In the genomic region with DNA sequence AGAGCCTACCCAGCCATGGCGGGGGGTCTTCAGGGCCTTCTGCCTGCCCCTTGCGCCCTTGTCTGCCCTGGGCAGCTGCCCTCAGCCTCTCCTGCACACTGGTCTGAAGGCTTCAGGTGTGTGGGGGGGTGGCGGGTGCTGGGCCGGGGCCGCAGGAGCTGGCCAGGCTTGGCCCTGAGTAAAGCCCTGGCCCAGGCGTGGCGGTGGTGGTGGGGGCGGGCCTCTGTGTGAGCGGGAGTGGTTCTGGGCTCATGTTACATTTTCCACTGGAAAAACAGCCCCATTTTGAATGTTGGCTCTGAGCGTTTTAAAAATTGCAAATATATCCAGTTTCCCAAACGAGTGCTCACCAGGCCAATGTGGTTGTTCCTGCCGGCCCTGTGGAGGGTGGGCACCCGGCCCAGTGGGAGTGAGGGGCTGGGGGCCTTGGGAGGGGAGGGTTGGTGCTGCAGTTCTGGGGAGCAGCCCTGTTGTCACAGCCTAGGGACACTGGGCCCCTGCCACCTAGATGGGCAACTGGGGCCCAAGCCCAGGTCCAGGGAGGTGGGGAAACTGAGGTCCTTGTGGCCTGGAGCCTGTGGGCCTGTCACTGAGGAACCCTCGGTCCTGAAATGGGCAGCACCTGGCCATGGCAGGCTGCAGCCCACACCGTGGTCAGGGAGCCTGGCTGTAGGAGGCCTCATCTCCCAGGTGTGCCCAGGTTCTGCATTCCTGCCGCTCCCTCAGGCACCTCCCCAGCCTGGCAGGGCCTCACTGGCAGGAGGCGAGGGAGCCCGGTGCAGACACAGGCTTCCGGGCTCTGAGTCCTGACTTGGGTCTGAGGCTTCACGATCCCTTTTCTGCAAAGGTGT, we compare ENCODE assay signal across 10 cellular contexts. TPM values are rescaled to one million over a fixed set of nuclear protein-coding genes. Genes with fewer than 3 reads are reported as not detected.
DNase-seq lines count a peak whose midpoint lies in the region; ATAC-seq and TF ChIP-seq lines count a peak whose summit lies in the region.
"Had no signal": no experiment of that assay in that cellular context is flagged by ENCODE, and none has a peak within 500 bp of the region (broad histone marks: within the 10 kb centered on the region; RNA-seq: fewer than 3 reads in every experiment).

No MANE protein-coding gene starts in this region.

- no peaks in the 10 kb centered on the region for H3K27me3 ChIP-seq in ascending aorta
- H3K27me3 ChIP-seq in hepatocyte: no peaks in the 10 kb centered on the region

- CTCF ChIA-PET in HEK293 (lab: Yijun Ruan, JAX): no interaction called here

- no peaks in the 10 kb centered on the region for H3K9me2 ChIP-seq in hepatocyte (replicated peaks; ENCODE audit: insufficient read depth)

- H3K4me3 ChIP-seq in HEK293 (ENCODE audit: low read depth, low read length) (no peak overlapping the region), ascending aorta (no peak overlapping the region), hepatocyte (no peak overlapping the region), coronary artery (no peak overlapping the region)
- H3K4me3 ChIP-seq: upper lobe of left lung had no signal

- H3K27ac Mint-ChIP-seq in stimulated activated effector memory CD8-positive, alpha-beta T cell treated with anti-CD3 and anti-CD28 coated beads, Interleukin-12 subunit alpha, Interleukin-12 subunit beta, amount 100 ng/mL, for 72 hours: no peak overlapping the region

- no peaks in the 10 kb centered on the region for H4K20me1 ChIP-seq in hepatocyte (ENCODE audit: insufficient read depth, poor library complexity, severe bottlenecking)

- TF ChIP-seq CTCF in HEK293 (tag by site-specific recombination; IDR thresholded peaks at IDR 0.05): no peak
- TF ChIP-seq CTCF in ascending aorta (IDR thresholded peaks at IDR 0.05): no peak
- TF ChIP-seq CTCF in hepatocyte (IDR thresholded peaks at IDR 0.05; ENCODE audit: poor library complexity): no peak
- TF ChIP-seq CTCF in coronary artery (IDR thresholded peaks at IDR 0.05): no peak

- H3K4me3 Mint-ChIP-seq in stimulated activated effector memory CD8-positive, alpha-beta T cell treated with anti-CD3 and anti-CD28 coated beads, Interleukin-12 subunit alpha, Interleukin-12 subunit beta, amount 100 ng/mL, for 72 hours: no peak overlapping the region

- peaks cover 7% of the 10 kb centered on the region for H3K4me1 Mint-ChIP-seq in stimulated activated effector memory CD8-positive, alpha-beta T cell treated with anti-CD3 and anti-CD28 coated beads, Interleukin-12 subunit alpha, Interleukin-12 subunit beta, amount 100 ng/mL, for 72 hours

- H3K9me3 Mint-ChIP-seq in stimulated activated effector memory CD8-positive, alpha-beta T cell treated with anti-CD3 and anti-CD28 coated beads, Interleukin-12 subunit alpha, Interleukin-12 subunit beta, amount 100 ng/mL, for 72 hours: no peaks in the 10 kb centered on the region

- DNase-seq in ascending aorta (ENCODE audit: low spot score in 2 of 2) (no peak), hepatocyte (ENCODE audit: low spot score) (peak; percentile 77), stromal cell of bone marrow (ENCODE audit: low read depth) (peak; percentile 67), coronary artery (ENCODE audit: low spot score) (no peak), NCI-H187 treated with DMSO at 0.1 percent for 48 hours (lab: John Stamatoyannopoulos, UW) (no peak)
- no peak for DNase-seq in activated T-cell treated with anti-CD3 and anti-CD28 coated beads, Interleukin-2, amount 50 U/mL, for 1 hour
- no peak for DNase-seq in stimulated activated effector memory CD8-positive, alpha-beta T cell treated with anti-CD3 and anti-CD28 coated beads, Interleukin-12 subunit alpha, Interleukin-12 subunit beta, amount 100 ng/mL, for 72 hours (ENCODE audit: low spot score in 2 of 2)
- DNase-seq: SHP77 treated with DMSO at 0.1 percent for 48 hours had no signal

- H2AFZ ChIP-seq in hepatocyte: no peak overlapping the region

- no peak overlapping the region for H3K4me2 ChIP-seq in hepatocyte

- H3K4me1 ChIP-seq in HEK293 (ENCODE audit: control insufficient read depth, insufficient read depth, low read length) (no peaks in the 10 kb centered on the region; the same call in 1 of the 2 replicates), ascending aorta (peaks cover 48 to 77% of the 10 kb centered on the region in 2 donors), hepatocyte (ENCODE audit: insufficient read depth) (peaks cover 40% of the 10 kb centered on the region)

- WGBS in hepatocyte (ENCODE audit: low lambda C conversion rate, missing lambda C conversion rate): 53% methylated on average over 20 of the region's 20 CpGs

- H3K27ac ChIP-seq in HEK293 (ENCODE audit: extremely low read depth, low read depth, low read length) (no peak overlapping the region), ascending aorta (peak overlapping the region; percentile 77 to 81), hepatocyte (peak overlapping the region; percentile 91), coronary artery (peak overlapping the region in 1 of 2 donors; percentile 80)

- H3K36me3 ChIP-seq in HEK293 (ENCODE audit: control insufficient read depth in 2 of 2, insufficient read depth in 1 of 2, low read length in 2 of 2) (no peaks in the 10 kb centered on the region), ascending aorta (no peaks in the 10 kb centered on the region), hepatocyte (replicated peaks; ENCODE audit: insufficient read depth, low read depth) (no peaks in the 10 kb centered on the region)
- H3K36me3 ChIP-seq: upper lobe of left lung had no signal

- intact Hi-C loops in ascending aorta (cut with DNase I): loop anchor here (5.0 to 10.0 kb wide), 2 partner anchors 43 to 305 kb away; a partner anchor contains a TSS

- POLR2A ChIA-PET in HEK293 (lab: Yijun Ruan, JAX): no interaction called here

- no peaks in the 10 kb centered on the region for H3K79me2 ChIP-seq in hepatocyte

- no peak for ATAC-seq in stimulated activated effector memory CD8-positive, alpha-beta T cell treated with anti-CD3 and anti-CD28 coated beads, Interleukin-12 subunit alpha, Interleukin-12 subunit beta, amount 100 ng/mL, for 72 hours

- H3K36me3 Mint-ChIP-seq in stimulated activated effector memory CD8-positive, alpha-beta T cell treated with anti-CD3 and anti-CD28 coated beads, Interleukin-12 subunit alpha, Interleukin-12 subunit beta, amount 100 ng/mL, for 72 hours: no peaks in the 10 kb centered on the region

- no peaks in the 10 kb centered on the region for H3K9me3 ChIP-seq in HEK293 (ENCODE audit: control insufficient read depth, insufficient read depth, low read depth, low read length)
- no peaks in the 10 kb centered on the region for H3K9me3 ChIP-seq in ascending aorta
- no peaks in the 10 kb centered on the region for H3K9me3 ChIP-seq in hepatocyte (ENCODE audit: low read depth)
- H3K9me3 ChIP-seq: upper lobe of left lung had no signal

TF ChIP-seq in HEK293, 187 proteins besides CTCF, POLR2A, EP300 and RAD21:
- peak; percentile 42; the same call in 1 of the 2 replicates for TF ChIP-seq GLIS2 (tag by site-specific recombination; IDR thresholded peaks at IDR 0.05)
- no peak for TF ChIP-seq ZNF138 (tag by site-specific recombination; IDR thresholded peaks at IDR 0.05; ENCODE audit: borderline replicate concordance)

RNA-seq across cellular contexts. Expression of a gene that starts 28.3 kb away (rescaled TPM):
- total RNA-seq in ascending aorta: 79.1 TPM
- 23.1 and 28.1 TPM in 2 replicates for total RNA-seq in hepatocyte
- 27.8 and 34.0 TPM in 2 replicates for polyA plus RNA-seq in hepatocyte

RNA-seq across cellular contexts. Expression of a gene that starts 46.5 kb away (rescaled TPM):
- total RNA-seq in ascending aorta (not detected), hepatocyte (11.9 and 12.6 TPM in 2 replicates)
- 9.0 and 9.1 TPM in 2 replicates for polyA plus RNA-seq in hepatocyte

RNA-seq across cellular contexts. Expression of a gene that starts 52.9 kb away (rescaled TPM):
- 118 TPM for total RNA-seq in ascending aorta
- total RNA-seq in hepatocyte: 13.1 and 15.5 TPM in 2 replicates
- polyA plus RNA-seq in hepatocyte: 82.6 and 103 TPM in 2 replicates

Comparison
In these comparisons a context has a peak if more than half of its experiments do, and no peak if none do; other contexts are left out.
1. DNase-seq: peak in hepatocyte (single experiment) and stromal cell of bone marrow (single experiment); none in ascending aorta (0 of 2), activated T-cell treated with anti-CD3 and anti-CD28 coated beads, Interleukin-2, amount 50 U/mL, for 1 hour (single experiment), coronary artery (single experiment), NCI-H187 treated with DMSO at 0.1 percent for 48 hours (single experiment) and stimulated activated effector memory CD8-positive, alpha-beta T cell treated with anti-CD3 and anti-CD28 coated beads, Interleukin-12 subunit alpha, Interleukin-12 subunit beta, amount 100 ng/mL, for 72 hours (0 of 2).
2. RNA of a gene that starts 46.5 kb away (total RNA-seq): 11.9 to 12.6 TPM in hepatocyte; not detected in ascending aorta (single experiment); every median in the first group is over 10 times any median in the second.